18 cellular contexts compared by ENCODE assay signal in genomic region chr2:44679584-44679983, GRCh38.
A peak's percentile ranks its signal among the peaks of the same experiment; 100 is the strongest.
DNase-seq lines count a peak whose midpoint lies in the region; TF ChIP-seq lines count a peak whose summit lies in the region.
"Had no signal": no experiment of that assay in that cellular context is flagged by ENCODE, and none has a peak within 500 bp of the region (broad histone marks: within the 10 kb centered on the region; RNA-seq: fewer than 3 reads in every experiment).

No MANE protein-coding gene starts in this region.

- H3K56ac ChIP-seq in mesendoderm (ENCODE audit: low read length) = no peak overlapping the region

- no CpG with 5 or more reads among the region's 4 CpGs for whole genome bisulfite sequencing in mesendoderm (ENCODE audit: extremely low coverage, insufficient coverage, low lambda C conversion rate)
- WGBS in sigmoid colon, 2 donors = 92 to 95% methylated on average over 4 of the region's 4 CpGs

- no peaks in the 10 kb centered on the region for H3K9me3 Mint-ChIP-seq in MCF 10A (ENCODE audit: unreplicated experiment)
- no peaks in the 10 kb centered on the region for H3K9me3 Mint-ChIP-seq in CD4-positive, alpha-beta memory T cell
- H3K9me3 Mint-ChIP-seq: CD8-positive, alpha-beta T cell; HFFc6 had no signal

- H3K4me1 Mint-ChIP-seq in MCF 10A (ENCODE audit: insufficient read depth, unreplicated experiment) = no peaks in the 10 kb centered on the region
- no peaks in the 10 kb centered on the region for H3K4me1 Mint-ChIP-seq in CD4-positive, alpha-beta memory T cell
- H3K4me1 Mint-ChIP-seq: B cell had no signal

- TF ChIP-seq CTCF in BE2C (IDR thresholded peaks at IDR 0.05; ENCODE audit: low read depth, low read length) (no peak), sigmoid colon (IDR thresholded peaks at IDR 0.05) (no peak), MCF 10A (IDR thresholded peaks at IDR 0.05; ENCODE audit: unreplicated experiment) (no peak)

- DNase-seq in NCI-H345 (lab: John Stamatoyannopoulos, UW) = peak; percentile 10
- DNase-seq in NCI-H345 treated with DMSO at 0.1 percent for 48 hours (lab: John Stamatoyannopoulos, UW; ENCODE audit: unreplicated experiment) = no peak
- DNase-seq in BE2C = no peak
- peak; percentile 39 to 74 for DNase-seq in NCI-H524 (lab: John Stamatoyannopoulos, UW)
- no peak for DNase-seq in mesendoderm
- no peak for DNase-seq in sigmoid colon
- DNase-seq in MCF 10A (ENCODE audit: unreplicated experiment) = no peak
- no peak for DNase-seq in CD4-positive, alpha-beta memory T cell
- DNase-seq: ACHN; CD8-positive, alpha-beta T cell; HFFc6; KG1; NCI-H1105; NCI-H2029; NCI-H446 treated with DMSO at 0.1 percent for 48 hours; RPMI8226 had no signal

- H3K27me3 ChIP-seq in BE2C = no peaks in the 10 kb centered on the region
- H3K27me3 ChIP-seq in mesendoderm (ENCODE audit: insufficient read depth, low read length, poor library complexity) = no peaks in the 10 kb centered on the region
- H3K27me3 ChIP-seq in sigmoid colon = no peaks in the 10 kb centered on the region
- H3K27me3 ChIP-seq in CD4-positive, alpha-beta memory T cell (ENCODE audit: insufficient read depth, low read length) = no peaks in the 10 kb centered on the region
- H3K27me3 ChIP-seq: SJSA1 had no signal

- H3K36me3 ChIP-seq in BE2C (no peaks in the 10 kb centered on the region), mesendoderm (ENCODE audit: control insufficient read depth, insufficient read depth, low read length) (no peaks in the 10 kb centered on the region), sigmoid colon (no peaks in the 10 kb centered on the region)
- no peaks in the 10 kb centered on the region for H3K36me3 ChIP-seq in CD4-positive, alpha-beta memory T cell (ENCODE audit: insufficient read depth, low read length)
- H3K36me3 ChIP-seq: SJSA1 had no signal

- H3K4me3 ChIP-seq in BE2C (ENCODE audit: low read depth, low read length) = peak overlapping the region; percentile 46; the same call in 1 of the 2 replicates
- H3K4me3 ChIP-seq in mesendoderm (ENCODE audit: low read length) = no peak overlapping the region
- H3K4me3 ChIP-seq in sigmoid colon = no peak overlapping the region
- no peak overlapping the region for H3K4me3 ChIP-seq in CD4-positive, alpha-beta memory T cell (ENCODE audit: low read length in 2 of 2)
- H3K4me3 ChIP-seq: SJSA1 had no signal

- no TSS peak for BruUV-seq in MCF 10A (replicated peaks; lab: Mats Ljungman, UMichigan)

- no peak overlapping the region for H3K4me2 ChIP-seq in mesendoderm (ENCODE audit: low read length)

- CTCF ChIA-PET in MCF 10A (lab: Yijun Ruan, JAX) = no interaction called here
- CTCF ChIA-PET in CD4-positive, alpha-beta memory T cell (lab: Charles Lee; ENCODE audit: partially characterized antibody) = no interaction called here

- intact Hi-C loops in sigmoid colon (cut with DNase I) = no loop called here
- intact Hi-C loops in MCF 10A (cut with micrococcal nuclease) = no loop called here
- intact Hi-C loops in CD4-positive, alpha-beta memory T cell (cut with micrococcal nuclease) = no loop called here

- H3K9me3 ChIP-seq in BE2C (no peaks in the 10 kb centered on the region), sigmoid colon (no peaks in the 10 kb centered on the region)
- no peaks in the 10 kb centered on the region for H3K9me3 ChIP-seq in CD4-positive, alpha-beta memory T cell (ENCODE audit: control insufficient read depth in 1 of 2, low read length in 2 of 2)
- H3K9me3 ChIP-seq: SJSA1 had no signal

- H3K23ac ChIP-seq in mesendoderm (ENCODE audit: low read length) = no peak overlapping the region

- POLR2A ChIA-PET in MCF 10A (lab: Yijun Ruan, JAX) = no interaction called here
- POLR2A ChIA-PET in CD4-positive, alpha-beta memory T cell (lab: Charles Lee; ENCODE audit: partially characterized antibody) = no interaction called here

- no peaks in the 10 kb centered on the region for H3K79me2 ChIP-seq in mesendoderm (ENCODE audit: control insufficient read depth, insufficient read depth, low read length)

- TF ChIP-seq EP300 in sigmoid colon (IDR thresholded peaks at IDR 0.05) = no peak

- H4K8ac ChIP-seq in mesendoderm (ENCODE audit: low read depth, low read length) = no peak overlapping the region

- H3K27ac ChIP-seq in mesendoderm (ENCODE audit: low read depth, low read length) = no peak overlapping the region
- no peak overlapping the region for H3K27ac ChIP-seq in sigmoid colon
- H3K27ac ChIP-seq in CD4-positive, alpha-beta memory T cell (ENCODE audit: low read depth, low read length) = no peak overlapping the region
- H3K27ac ChIP-seq: SJSA1 had no signal

- H2BK15ac ChIP-seq in mesendoderm (replicated peaks; ENCODE audit: low read depth) = peak overlapping the region; percentile 36

- no peak for TF ChIP-seq POLR2A in sigmoid colon (IDR thresholded peaks at IDR 0.05)

- no peak overlapping the region for H3K4ac ChIP-seq in mesendoderm (ENCODE audit: low read depth, low read length)

- H3K18ac ChIP-seq in mesendoderm (ENCODE audit: low read length) = peak overlapping the region; percentile 30

- H3K4me1 ChIP-seq in BE2C (peaks cover 27% of the 10 kb centered on the region), mesendoderm (ENCODE audit: control insufficient read depth, low read depth, low read length) (peaks cover 15% of the 10 kb centered on the region), sigmoid colon (peaks cover 0 to 9% (median 0%) of the 10 kb centered on the region in 4 donors)
- peaks cover 2% of the 10 kb centered on the region for H3K4me1 ChIP-seq in CD4-positive, alpha-beta memory T cell (ENCODE audit: insufficient read depth, low read length)
- H3K4me1 ChIP-seq: SJSA1 had no signal

- H3K9ac ChIP-seq in mesendoderm (ENCODE audit: low read length) = no peak overlapping the region

- no peak overlapping the region for H2BK5ac ChIP-seq in mesendoderm (ENCODE audit: low read length)

- no peaks in the 10 kb centered on the region for H3K27me3 Mint-ChIP-seq in MCF 10A (ENCODE audit: insufficient read depth, unreplicated experiment)
- no peaks in the 10 kb centered on the region for H3K27me3 Mint-ChIP-seq in CD4-positive, alpha-beta memory T cell
- H3K27me3 Mint-ChIP-seq: B cell had no signal

- no peaks in the 10 kb centered on the region for H3K79me1 ChIP-seq in mesendoderm (ENCODE audit: low read length)

- H2BK120ac ChIP-seq in mesendoderm (ENCODE audit: low read depth, low read length) = no peak overlapping the region

- no peak overlapping the region for H4K5ac ChIP-seq in mesendoderm (ENCODE audit: low read length)

- H3K4me3 Mint-ChIP-seq in MCF 10A (ENCODE audit: unreplicated experiment) = no peak overlapping the region
- no peak overlapping the region for H3K4me3 Mint-ChIP-seq in CD4-positive, alpha-beta memory T cell
- H3K4me3 Mint-ChIP-seq: B cell; CD8-positive, alpha-beta T cell; HFFc6 had no signal

- no peak overlapping the region for H3K27ac Mint-ChIP-seq in MCF 10A (ENCODE audit: low read depth, unreplicated experiment)
- no peak overlapping the region for H3K27ac Mint-ChIP-seq in CD4-positive, alpha-beta memory T cell
- H3K27ac Mint-ChIP-seq: B cell; CD8-positive, alpha-beta T cell; HFFc6 had no signal

- no peak overlapping the region for H2AK5ac ChIP-seq in mesendoderm (ENCODE audit: low read length)

- H3K36me3 Mint-ChIP-seq in MCF 10A (ENCODE audit: insufficient read depth, unreplicated experiment) = no peaks in the 10 kb centered on the region
- H3K36me3 Mint-ChIP-seq in CD4-positive, alpha-beta memory T cell = peaks cover 2 to 3% of the 10 kb centered on the region in 2 donors

Comparison
In these comparisons a context has a peak if more than half of its experiments do, and no peak if none do; other contexts are left out.
1. DNase-seq: peak in NCI-H345 (single experiment) and NCI-H524 (2 of 2); none in NCI-H345 treated with DMSO at 0.1 percent for 48 hours (single experiment), BE2C (single experiment), mesendoderm (single experiment), sigmoid colon (single experiment), MCF 10A (single experiment) and CD4-positive, alpha-beta memory T cell (0 of 5).